14 cellular contexts compared by ENCODE assay signal in the genomic region with DNA sequence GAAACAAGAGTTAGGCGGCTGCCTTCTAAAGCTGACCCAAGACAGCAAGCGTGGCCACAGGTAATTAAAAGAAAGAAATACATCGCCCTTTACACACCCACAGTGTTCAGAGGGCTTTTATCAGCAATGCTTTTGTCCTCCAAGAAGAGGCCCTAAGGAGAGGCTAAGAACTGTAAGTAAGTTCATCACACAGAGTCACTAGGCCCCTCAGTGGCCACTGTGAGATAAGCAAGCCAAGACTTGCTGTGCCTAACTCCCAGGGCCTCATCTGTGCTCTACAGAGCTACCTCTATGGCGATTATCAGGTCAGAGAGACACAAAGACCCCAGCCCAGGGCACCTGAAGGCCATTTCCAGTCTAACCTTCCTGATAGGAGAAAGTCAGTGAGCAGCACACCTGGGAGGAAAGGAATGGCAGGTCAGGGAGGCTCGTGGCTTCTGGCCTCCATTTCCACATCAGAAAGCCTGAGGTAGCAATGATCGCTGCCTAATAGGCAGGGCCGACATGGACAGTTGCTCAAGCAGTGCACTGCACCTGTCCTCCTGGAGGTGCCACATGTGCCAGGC.
DNase-seq lines count a peak whose midpoint lies in the region; ATAC-seq and TF ChIP-seq lines count a peak whose summit lies in the region.
"Had no signal": no experiment of that assay in that cellular context is flagged by ENCODE, and none has a peak within 500 bp of the region (broad histone marks: within the 10 kb centered on the region; RNA-seq: fewer than 3 reads in every experiment).

No MANE protein-coding gene starts in this region.

- ATAC-seq in heart left ventricle (no peak), HG03432 (IDR thresholded peaks at IDR 0.05; ENCODE audit: unreplicated experiment) (no peak)
- ATAC-seq: activated CD8-positive, alpha-beta T cell treated with anti-CD3 and anti-CD28 coated beads, Interleukin-2, amount 10 ng/mL, durations not matched to agents 7 days and 5 days; activated naive CD4-positive, alpha-beta T cell treated with anti-CD3 and anti-CD28 coated beads, Interleukin-2, amount 50 U/mL, for 72 hours; effector memory CD8-positive, alpha-beta T cell had no signal

- no peak overlapping the region for H3K27ac ChIP-seq in heart left ventricle
- H3K27ac ChIP-seq: neutrophil had no signal

- H3K27me3 ChIP-seq in H7 (ENCODE audit: control insufficient read depth, insufficient read depth, low read length) (no peaks in the 10 kb centered on the region), heart left ventricle (no peaks in the 10 kb centered on the region)
- H3K27me3 ChIP-seq: neutrophil had no signal

- in situ Hi-C loops in astrocyte of the cerebellum (cut with HindIII; ENCODE audit: low sequenced_read_pairs): no loop called here

- TF ChIP-seq CTCF in AG04449 (IDR thresholded peaks at IDR 0.05; ENCODE audit: insufficient read depth, low read length, missing control alignments) (peak; percentile 30), astrocyte of the cerebellum (IDR thresholded peaks at IDR 0.05; ENCODE audit: low read depth, low read length, missing control alignments) (peak; percentile 33), heart left ventricle (IDR thresholded peaks at IDR 0.05) (no peak)

- H3K36me3 ChIP-seq in H7 (replicated peaks; ENCODE audit: control insufficient read depth, insufficient read depth, low read length) (no peaks in the 10 kb centered on the region), heart left ventricle (no peaks in the 10 kb centered on the region)
- H3K36me3 ChIP-seq: neutrophil had no signal

- H3K9me3 ChIP-seq in heart left ventricle: peaks cover 0 to 12% (median 0%) of the 10 kb centered on the region in 12 donors
- H3K9me3 ChIP-seq: neutrophil had no signal

- H3K4me1 ChIP-seq in heart left ventricle: no peaks in the 10 kb centered on the region

- no peak for TF ChIP-seq POLR2A in heart left ventricle (IDR thresholded peaks at IDR 0.05)

- DNase-seq in AG04449 (ENCODE audit: low read depth, low spot score) (peak; percentile 5), H7 (peak; percentile 32), astrocyte of the cerebellum (ENCODE audit: low read depth) (peak; percentile 39), iPS-NIHi11 (ENCODE audit: low spot score) (peak; percentile 36), amniotic stem cell (lab: John Stamatoyannopoulos, UW) (no peak), heart left ventricle (no peak), NCI-H69 (lab: John Stamatoyannopoulos, UW) (no peak)
- DNase-seq: activated CD8-positive, alpha-beta T cell treated with anti-CD3 and anti-CD28 coated beads, Interleukin-2, amount 10 ng/mL, durations not matched to agents 7 days and 5 days; effector memory CD8-positive, alpha-beta T cell; kidney glomerular epithelial cell; stimulated activated CD4-positive, alpha-beta T cell treated with anti-CD3 and anti-CD28 coated beads, Interleukin-2, amount 100 ng/mL, for 24 hours had no signal

- CTCF ChIA-PET in AG04449 (lab: Yijun Ruan, JAX): interaction anchor here (0.7 to 2.7 kb wide), 6 partner anchors 8 to 604 kb away, joined by 3 to 8 read pairs (median 3); no protein-coding TSS in a partner anchor

- H3K4me3 ChIP-seq in AG04449 (ENCODE audit: low read depth, low read length): no peak overlapping the region
- no peak overlapping the region for H3K4me3 ChIP-seq in H7 (ENCODE audit: insufficient read depth, low read depth, low read length)
- no peak overlapping the region for H3K4me3 ChIP-seq in astrocyte of the cerebellum (ENCODE audit: low read depth, low read length)
- no peak overlapping the region for H3K4me3 ChIP-seq in heart left ventricle

- POLR2A ChIA-PET in AG04449 (lab: Yijun Ruan, JAX): interaction anchor here (0.6 kb wide), 1 partner anchor 330 kb away, joined by 3 read pairs; no protein-coding TSS in a partner anchor

- intact Hi-C loops in heart left ventricle (cut with DNase I): no loop called here

- 94 to 96% (median 95%) methylated on average over 7 of the region's 7 CpGs for WGBS in heart left ventricle, 4 donors

Comparison
In these comparisons a context has a peak if more than half of its experiments do, and no peak if none do; other contexts are left out.
1. DNase-seq: peak in AG04449 (single experiment), H7 (single experiment), astrocyte of the cerebellum (single experiment) and iPS-NIHi11 (single experiment); none in amniotic stem cell (single experiment), heart left ventricle (0 of 5) and NCI-H69 (single experiment).
2. CTCF ChIP-seq: peak in AG04449 (single experiment) and astrocyte of the cerebellum (single experiment); none in heart left ventricle (0 of 12).